In the genomic region with DNA sequence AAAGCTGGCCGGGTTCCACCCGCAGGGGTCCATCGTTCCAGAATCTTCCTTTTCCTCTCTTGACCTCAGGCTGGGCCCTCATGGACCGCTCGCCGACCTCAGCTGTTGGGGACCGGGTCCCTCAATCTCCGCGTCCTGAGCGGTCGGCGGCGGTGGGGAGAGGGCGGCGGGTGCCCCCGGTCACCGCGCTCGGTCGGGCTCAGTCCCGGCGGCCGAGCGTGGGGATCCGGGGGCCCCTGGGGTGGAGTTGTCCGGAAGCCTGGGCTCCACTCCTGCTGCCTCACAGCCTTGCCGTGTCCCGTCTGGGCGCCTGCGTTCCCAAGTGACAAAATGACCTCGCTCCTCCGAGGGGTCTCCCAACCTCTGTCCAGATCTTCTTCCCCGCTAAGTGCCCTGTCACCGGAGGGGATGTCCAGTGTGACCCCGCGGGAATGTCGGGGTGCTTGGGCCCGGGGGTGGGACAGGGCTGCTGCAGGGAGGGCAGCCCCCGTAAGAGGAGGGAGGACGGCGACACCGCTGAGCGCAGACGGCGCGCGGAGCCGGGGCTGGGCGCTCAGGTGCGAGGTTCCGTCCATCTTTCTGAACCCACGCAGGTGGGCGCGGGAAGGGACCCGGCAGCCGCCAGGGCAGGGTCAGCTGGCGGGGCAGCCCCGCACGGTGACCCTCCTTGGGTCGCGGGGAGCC, we compare ENCODE assay signal across 14 cellular contexts. TPM values are rescaled to one million over a fixed set of nuclear protein-coding genes. Genes with fewer than 3 reads are reported as not detected.
DNase-seq lines count a peak whose midpoint lies in the region; ATAC-seq and TF ChIP-seq lines count a peak whose summit lies in the region.
"Had no signal": no experiment of that assay in that cellular context is flagged by ENCODE, and none has a peak within 500 bp of the region (broad histone marks: within the 10 kb centered on the region; RNA-seq: fewer than 3 reads in every experiment).

No MANE protein-coding gene starts in this region.

- no peaks in the 10 kb centered on the region for H3K9me3 Mint-ChIP-seq in activated CD8-positive, alpha-beta memory T cell treated with anti-CD3 and anti-CD28 coated beads, Interleukin-2, amount 10 ng/mL, durations not matched to agents 7 days and 5 days (ENCODE audit: low read depth)
- H3K9me3 Mint-ChIP-seq in nephron, result no peaks in the 10 kb centered on the region
- no peaks in the 10 kb centered on the region for H3K9me3 Mint-ChIP-seq in immature natural killer cell
- H3K9me3 Mint-ChIP-seq: dendritic cell treated with granulocyte-macrophage colony-stimulating factor and Interleukin-4, amounts not matched to agents 40 ng/mL and 50 ng/mL, for 4 days had no signal

- WGBS in esophagus squamous epithelium, 2 donors, result 30 to 86% methylated on average over 3 to 21 of the region's 61 CpGs
- whole genome bisulfite sequencing in testis, 2 donors, result 41 to 57% methylated on average over 31 to 33 of the region's 61 CpGs

- H3K27ac ChIP-seq in esophagus squamous epithelium (peak overlapping the region in 1 of 4 donors; percentile 1), testis (peak overlapping the region; percentile 90 to 91)

- H3K4me3 Mint-ChIP-seq in activated CD8-positive, alpha-beta memory T cell treated with anti-CD3 and anti-CD28 coated beads, Interleukin-2, amount 10 ng/mL, durations not matched to agents 7 days and 5 days, result no peak overlapping the region
- H3K4me3 Mint-ChIP-seq in nephron (peak overlapping the region; percentile 72 to 88 (median 86)), immature natural killer cell (no peak overlapping the region)
- H3K4me3 Mint-ChIP-seq: activated naive CD8-positive, alpha-beta T cell; dendritic cell treated with granulocyte-macrophage colony-stimulating factor and Interleukin-4, amounts not matched to agents 40 ng/mL and 50 ng/mL, for 4 days had no signal

- H3K27me3 ChIP-seq in esophagus squamous epithelium (peaks cover 0 to 68% (median 1%) of the 10 kb centered on the region in 4 donors), testis (no peaks in the 10 kb centered on the region)
- H3K27me3 ChIP-seq: SJCRH30 had no signal

- H3K4me3 ChIP-seq in esophagus squamous epithelium (peak overlapping the region; percentile 36 to 69 (median 54)), testis (peak overlapping the region; percentile 67 to 69)
- H3K4me3 ChIP-seq: K562, SJCRH30 had no signal

- TF ChIP-seq CTCF in esophagus squamous epithelium (IDR thresholded peaks at IDR 0.05) (no peak), nephron (IDR thresholded peaks at IDR 0.05; ENCODE audit: unreplicated experiment in 3 of 3) (no peak), testis (IDR thresholded peaks at IDR 0.05) (no peak)

- H3K9me3 ChIP-seq in esophagus squamous epithelium (no peaks in the 10 kb centered on the region), testis (no peaks in the 10 kb centered on the region)
- H3K9me3 ChIP-seq: Caco-2, SJCRH30 had no signal

- TF ChIP-seq POLR2A in esophagus squamous epithelium (IDR thresholded peaks at IDR 0.05), result no peak
- TF ChIP-seq POLR2A in testis (IDR thresholded peaks at IDR 0.05), result no peak

- H3K36me3 ChIP-seq in esophagus squamous epithelium (no peaks in the 10 kb centered on the region), testis (ENCODE audit: low read depth, missing control alignments) (no peaks in the 10 kb centered on the region)
- H3K36me3 ChIP-seq: SJCRH30 had no signal

- intact Hi-C loops in esophagus squamous epithelium (cut with DNase I), result no loop called here
- intact Hi-C loops in testis (cut with DNase I; ENCODE audit: low total_unique reads), result no loop called here

- no peak overlapping the region for H3K27ac Mint-ChIP-seq in activated CD8-positive, alpha-beta memory T cell treated with anti-CD3 and anti-CD28 coated beads, Interleukin-2, amount 10 ng/mL, durations not matched to agents 7 days and 5 days
- H3K27ac Mint-ChIP-seq in nephron (peak overlapping the region in 2 of 3 experiments; percentile 81 to 92), immature natural killer cell (no peak overlapping the region)
- H3K27ac Mint-ChIP-seq: activated naive CD8-positive, alpha-beta T cell; dendritic cell treated with granulocyte-macrophage colony-stimulating factor and Interleukin-4, amounts not matched to agents 40 ng/mL and 50 ng/mL, for 4 days had no signal

- CTCF ChIA-PET in activated CD8-positive, alpha-beta memory T cell treated with anti-CD3 and anti-CD28 coated beads, Interleukin-2, amount 10 ng/mL, durations not matched to agents 7 days and 5 days (lab: Charles Lee), result interaction anchor here (9.9 kb wide), 1 partner anchor 102 kb away, joined by 186 read pairs; no protein-coding TSS in a partner anchor

- H3K4me1 Mint-ChIP-seq in activated CD8-positive, alpha-beta memory T cell treated with anti-CD3 and anti-CD28 coated beads, Interleukin-2, amount 10 ng/mL, durations not matched to agents 7 days and 5 days, result peaks cover 4% of the 10 kb centered on the region
- peaks cover 38% of the 10 kb centered on the region for H3K4me1 Mint-ChIP-seq in nephron
- H3K4me1 Mint-ChIP-seq in immature natural killer cell, result peaks cover 9 to 21% of the 10 kb centered on the region in 2 donors

- peaks cover 59% of the 10 kb centered on the region for H3K27me3 Mint-ChIP-seq in activated CD8-positive, alpha-beta memory T cell treated with anti-CD3 and anti-CD28 coated beads, Interleukin-2, amount 10 ng/mL, durations not matched to agents 7 days and 5 days
- H3K27me3 Mint-ChIP-seq in nephron (ENCODE audit: low read depth) (peaks cover 12% of the 10 kb centered on the region), immature natural killer cell (ENCODE audit: low read depth in 3 of 3) (peaks cover 7 to 23% (median 19%) of the 10 kb centered on the region in 3 donors)

- peaks cover 4 to 26% (median 14%) of the 10 kb centered on the region in 3 donors for H3K4me1 ChIP-seq in esophagus squamous epithelium
- peaks cover 9% of the 10 kb centered on the region for H3K4me1 ChIP-seq in testis

- DNase-seq in activated CD8-positive, alpha-beta memory T cell treated with anti-CD3 and anti-CD28 coated beads, Interleukin-2, amount 10 ng/mL, durations not matched to agents 7 days and 5 days, result peak; percentile 34
- no peak for DNase-seq in activated CD8-positive, alpha-beta memory T cell treated with anti-CD3 and anti-CD28 coated beads, Interleukin-2, amount 50 U/mL, for 48 hours
- DNase-seq in esophagus squamous epithelium (lab: John Stamatoyannopoulos, UW) (no peak), testis (no peak), immature natural killer cell (no peak), NCI-H2081 (lab: John Stamatoyannopoulos, UW) (no peak)
- DNase-seq in stimulated activated CD8-positive, alpha-beta memory T cell treated with anti-CD3 and anti-CD28 coated beads, Interleukin-4, amount 100 ng/mL, for 48 hours, result no peak
- DNase-seq: 8988T, SJCRH30 had no signal

- no peak for ATAC-seq in activated CD8-positive, alpha-beta memory T cell treated with anti-CD3 and anti-CD28 coated beads, Interleukin-2, amount 10 ng/mL, durations not matched to agents 7 days and 5 days
- ATAC-seq: K562 had no signal

- H3K36me3 Mint-ChIP-seq in activated CD8-positive, alpha-beta memory T cell treated with anti-CD3 and anti-CD28 coated beads, Interleukin-2, amount 10 ng/mL, durations not matched to agents 7 days and 5 days, result peaks cover 2% of the 10 kb centered on the region
- H3K36me3 Mint-ChIP-seq in nephron (ENCODE audit: low read depth) (peaks cover 4% of the 10 kb centered on the region), immature natural killer cell (peaks cover 0 to 6% (median 3%) of the 10 kb centered on the region in 3 donors)

RNA-seq across cellular contexts. Expression of a gene that starts 16.0 kb away (rescaled TPM):
- total RNA-seq in activated CD8-positive, alpha-beta memory T cell treated with anti-CD3 and anti-CD28 coated beads, Interleukin-2, amount 10 ng/mL, durations not matched to agents 7 days and 5 days, result 10 to 100 TPM in 1 of 2 experiments, 1 to 10 TPM in 1; 7.5 to 11.8 TPM
- total RNA-seq in esophagus squamous epithelium (10 to 100 TPM in 2 of 4 donors, 1 to 10 TPM in 2; 3.6 to 14.5 (median 9.9) TPM), testis (10 to 100 TPM; 15.7 to 24.3 TPM)
- polyA plus RNA-seq in testis (ENCODE audit: insufficient read depth, low read depth, low replicate concordance) (20.2 TPM), immature natural killer cell (1 to 10 TPM; 2.8 to 7.6 (median 6.6) TPM)

RNA-seq across cellular contexts. Expression of a gene that starts 51.9 kb away (rescaled TPM):
- 1 to 10 TPM in 1 of 2 experiments, under 1 TPM in 1; 0.91 to 1.4 TPM for total RNA-seq in activated CD8-positive, alpha-beta memory T cell treated with anti-CD3 and anti-CD28 coated beads, Interleukin-2, amount 10 ng/mL, durations not matched to agents 7 days and 5 days
- 1 to 10 TPM in 1 of 4 donors, under 1 TPM in 3; 0.08 to 1.7 (median 0.51) TPM for total RNA-seq in esophagus squamous epithelium
- 100 to 1,000 TPM in 1 of 2 donors, 10 to 100 TPM in 1; 91.0 to 136 TPM for total RNA-seq in testis
- polyA plus RNA-seq in testis (ENCODE audit: insufficient read depth, low read depth, low replicate concordance), result 29.8 TPM
- under 1 TPM in 1 of 3 donors, not detected in 2; 0.41 TPM for polyA plus RNA-seq in immature natural killer cell

Comparison
In these comparisons a context has a peak if more than half of its experiments do, and no peak if none do; other contexts are left out.
1. H3K27ac Mint-ChIP-seq: peak in nephron (2 of 3); none in activated CD8-positive, alpha-beta memory T cell treated with anti-CD3 and anti-CD28 coated beads, Interleukin-2, amount 10 ng/mL, durations not matched to agents 7 days and 5 days (single experiment) and immature natural killer cell (0 of 6).
2. H3K4me3 Mint-ChIP-seq: peak in nephron (3 of 3); none in activated CD8-positive, alpha-beta memory T cell treated with anti-CD3 and anti-CD28 coated beads, Interleukin-2, amount 10 ng/mL, durations not matched to agents 7 days and 5 days (single experiment) and immature natural killer cell (0 of 5).
3. RNA of a gene that starts 51.9 kb away (total RNA-seq): 91.0 to 136 TPM in testis; 0.91 to 1.4 TPM in activated CD8-positive, alpha-beta memory T cell treated with anti-CD3 and anti-CD28 coated beads, Interleukin-2, amount 10 ng/mL, durations not matched to agents 7 days and 5 days and 0.08 to 1.7 TPM in esophagus squamous epithelium; every median in the first group is over 10 times any median in the second.